ENCODE assay signal across 6 cellular contexts in genomic region chr15:31522056-31522455, GRCh38.
"Had no signal": no experiment of that assay in that cellular context is flagged by ENCODE, and none has a peak within 500 bp of the region (broad histone marks: within the 10 kb centered on the region; RNA-seq: fewer than 3 reads in every experiment).

No MANE protein-coding gene starts in this region.

- H3K27ac Mint-ChIP-seq: H9, HFFc6 had no signal

- ATAC-seq: HCT116, K562 had no signal

- H2AFZ ChIP-seq: GM23248 had no signal

- DNase-seq: GM23248, H9, HFFc6, IMR-90 had no signal

- H3K4me3 ChIP-seq: GM23248, K562 had no signal

- H3K9me3 Mint-ChIP-seq: H9, HFFc6 had no signal

- H3K4me3 Mint-ChIP-seq: H9, HFFc6 had no signal

- H3K27ac ChIP-seq: GM23248 had no signal
